Comparison of ENCODE assay signal across 8 cellular contexts in genomic region chr2:44087037-44087713, GRCh38.
DNase-seq lines count a peak whose midpoint lies in the region; ATAC-seq, FAIRE-seq and TF ChIP-seq lines count a peak whose summit lies in the region.

No MANE protein-coding gene starts in this region.

- ATAC-seq in GM18517 (IDR thresholded peaks at IDR 0.05; ENCODE audit: unreplicated experiment) (peak; percentile 65), HG03139 (IDR thresholded peaks at IDR 0.05; ENCODE audit: unreplicated experiment) (peak; percentile 45)

- H3K9me3 ChIP-seq in kidney (ENCODE audit: control insufficient read depth in 1 of 2, low read length in 2 of 2): no peaks in the 10 kb centered on the region

- H3K36me3 ChIP-seq in kidney (ENCODE audit: control insufficient read depth in 1 of 2, insufficient read depth in 2 of 2, low read length in 2 of 2): no peaks in the 10 kb centered on the region

- peak; percentile 55 for FAIRE-seq in kidney (lab: Jason Lieb, UNC)

- H3K9ac ChIP-seq in kidney (ENCODE audit: low read length in 2 of 2): peak overlapping the region; percentile 29 to 34

- DNase-seq in A172 (ENCODE audit: low spot score) (peak; percentile 74), NCI-H345 (lab: John Stamatoyannopoulos, UW) (peak; percentile 72), cerebellar nuclear complex (lab: John Stamatoyannopoulos, UW) (peak; percentile 69 to 96), kidney (peak; percentile 93)
- peak; percentile 89 for DNase-seq in activated CD4-positive, CD25-positive, alpha-beta regulatory T cell treated with anti-CD3 and anti-CD28 coated beads, Interleukin-2, amount 50 U/mL, for 72 hours
- peak; percentile 84 for DNase-seq in stimulated activated CD4-positive, alpha-beta T cell treated with anti-CD3 and anti-CD28 coated beads, Interleukin-12 subunit alpha, Interleukin-12 subunit beta, amount 100 ng/mL, for 4 hours

- H3K27ac ChIP-seq in kidney (ENCODE audit: low read depth in 2 of 2, low read length in 2 of 2): peak overlapping the region; percentile 68 to 86

- peak; percentile 85 for TF ChIP-seq CTCF in kidney (IDR thresholded peaks at IDR 0.05; ENCODE audit: borderline replicate concordance, extremely low read depth, insufficient read depth)

- intact Hi-C loops in kidney (cut with DNase I): no loop called here

- peaks cover 7 to 19% of the 10 kb centered on the region in 2 donors for H3K4me1 ChIP-seq in kidney (ENCODE audit: control insufficient read depth in 1 of 2, insufficient read depth in 1 of 2, low read depth in 1 of 2, low read length in 2 of 2)

- H3K4me3 ChIP-seq in kidney (ENCODE audit: low read length in 2 of 2): peak overlapping the region; percentile 57 to 62

Comparison
In these comparisons a context has a peak if more than half of its experiments do, and no peak if none do; other contexts are left out.
1. Peak in every context shown above with its lines: DNase-seq, ATAC-seq, H3K4me3 ChIP-seq and H3K27ac ChIP-seq.